ENCODE assay signal across 8 cellular contexts in genomic region chr15:41493205-41493901, GRCh38. TPM values are rescaled to one million over a fixed set of nuclear protein-coding genes. Genes with fewer than 3 reads are reported as not detected.
DNase-seq lines count a peak whose midpoint lies in the region; ATAC-seq and TF ChIP-seq lines count a peak whose summit lies in the region.

ITPKA (plus strand) TSS chr15:41493874; CDS start chr15:41493928, 54 bp downstream.

- no peaks in the 10 kb centered on the region for H3K9me3 Mint-ChIP-seq in CD8-positive, alpha-beta memory T cell

- POLR2A ChIA-PET in CD8-positive, alpha-beta memory T cell (lab: Charles Lee): interaction anchor here (0.6 to 1.1 kb wide), 3 partner anchors 9 to 449 kb away, joined by 3 read pairs; no protein-coding TSS in a partner anchor
- POLR2A ChIA-PET in Panc1 (lab: Charles Lee): interaction anchor here (0.6 kb wide), 1 partner anchor 29 kb away, joined by 4 read pairs; no protein-coding TSS in a partner anchor

- intact Hi-C loops in Panc1 (cut with micrococcal nuclease; ENCODE audit: unreplicated experiment): no loop called here

- peak within 1 kb of the TSS; percentile 71 for H3K4me3 ChIP-seq in CD8-positive, alpha-beta memory T cell (ENCODE audit: low read length)
- H3K4me3 ChIP-seq in Panc1 (ENCODE audit: low read depth in 2 of 2, low read length in 2 of 2): peak within 1 kb of the TSS; percentile 62 to 65
- peak within 1 kb of the TSS; percentile 48 for H3K4me3 ChIP-seq in fibroblast of mammary gland (ENCODE audit: control insufficient read depth, low read depth, low read length)
- peak within 1 kb of the TSS; percentile 71 for H3K4me3 ChIP-seq in neuron (ENCODE audit: low read length)
- H3K4me3 ChIP-seq in subcutaneous abdominal adipose tissue (ENCODE audit: low read depth in 1 of 5, low read length in 5 of 5): peak within 1 kb of the TSS; percentile 53 to 71 (median 67)

- TF ChIP-seq CTCF in Panc1 (IDR thresholded peaks at IDR 0.05): no peak
- TF ChIP-seq CTCF in fibroblast of mammary gland (conservative IDR thresholded peaks at IDR 0.05; ENCODE audit: control insufficient read depth, insufficient read depth, low read depth, low read length): no peak

- DNase-seq in CD8-positive, alpha-beta memory T cell: peak; percentile 62 to 78 (median 73)
- DNase-seq in Panc1 (ENCODE audit: low read depth, low spot score) (no peak), activated T-helper 1 cell treated with Interleukin-2 at 50 U/mL for 16 hours (ENCODE audit: low read depth) (peak; percentile 61), fibroblast of mammary gland (ENCODE audit: low read depth) (peak; percentile 75)

- CTCF ChIA-PET in CD8-positive, alpha-beta memory T cell (lab: Charles Lee): interaction anchor here (0.7 kb wide), 1 partner anchor 27 kb away, joined by 3 read pairs; no protein-coding TSS in a partner anchor
- CTCF ChIA-PET in Panc1 (lab: Charles Lee): interaction anchor here (0.6 to 0.9 kb wide), 2 partner anchors 33 to 398 kb away, joined by 8 to 9 read pairs; no protein-coding TSS in a partner anchor

- H3K27me3 Mint-ChIP-seq in CD8-positive, alpha-beta memory T cell: peaks cover 30 to 40% of the 10 kb centered on the region in 2 donors

- no peaks in the 10 kb centered on the region for H3K36me3 ChIP-seq in CD8-positive, alpha-beta memory T cell (ENCODE audit: insufficient read depth, low read length)
- H3K36me3 ChIP-seq in Panc1 (ENCODE audit: control insufficient read depth, insufficient read depth, low read length) (no peaks in the 10 kb centered on the region), neuron (ENCODE audit: insufficient read depth, low read length) (no peaks in the 10 kb centered on the region), subcutaneous abdominal adipose tissue (ENCODE audit: control insufficient read depth in 5 of 5, insufficient read depth in 5 of 5, low read length in 5 of 5) (no peaks in the 10 kb centered on the region)

- peak within 1 kb of the TSS; percentile 54 for H3K27ac ChIP-seq in CD8-positive, alpha-beta memory T cell (ENCODE audit: low read depth, low read length)
- H3K27ac ChIP-seq in Panc1 (ENCODE audit: low read length) (peak within 1 kb of the TSS; percentile 77), subcutaneous abdominal adipose tissue (ENCODE audit: low read depth, low read length) (no peak within 1 kb of the TSS)

- peaks cover 0 to 1% (median 0%) of the 10 kb centered on the region in 3 donors for H3K36me3 Mint-ChIP-seq in CD8-positive, alpha-beta memory T cell

- H3K4me1 Mint-ChIP-seq in CD8-positive, alpha-beta memory T cell: peaks cover 12 to 27% (median 18%) of the 10 kb centered on the region in 3 donors

- no TSS peak for BruUV-seq in Panc1 (replicated peaks; lab: Mats Ljungman, UMichigan)

- H3K4me1 ChIP-seq in CD8-positive, alpha-beta memory T cell (ENCODE audit: insufficient read depth, low read length): peaks cover 22% of the 10 kb centered on the region
- H3K4me1 ChIP-seq in Panc1 (ENCODE audit: control insufficient read depth, insufficient read depth, low read length) (0 out of 2 replicates have a peak, but pooled peaks cover 5% of the 10 kb centered on the region), neuron (ENCODE audit: insufficient read depth, low read length) (peaks cover 23% of the 10 kb centered on the region), subcutaneous abdominal adipose tissue (ENCODE audit: control insufficient read depth in 5 of 5, insufficient read depth in 5 of 5, low read length in 5 of 5) (peaks cover 1 to 39% (median 35%) of the 10 kb centered on the region in 5 donors)

- in situ Hi-C loops in Panc1 (cut with HindIII; ENCODE audit: low pct_unique_long_range_greater_than_20kb, low sequenced_read_pairs): no loop called here

- peak within 1 kb of the TSS in 5 of 8 donors; percentile 16 to 68 (median 36) for H3K27ac Mint-ChIP-seq in CD8-positive, alpha-beta memory T cell

- ATAC-seq in GM19452 (IDR thresholded peaks at IDR 0.05; ENCODE audit: unreplicated experiment) (peak; percentile 64), HG03571 (IDR thresholded peaks at IDR 0.05; ENCODE audit: unreplicated experiment) (peak; percentile 49), Panc1 (peak; percentile 85)

- no peaks in the 10 kb centered on the region for H3K9me3 ChIP-seq in CD8-positive, alpha-beta memory T cell (ENCODE audit: low read length)
- H3K9me3 ChIP-seq in Panc1 (ENCODE audit: control insufficient read depth, insufficient read depth, low read depth, low read length) (no peaks in the 10 kb centered on the region), neuron (ENCODE audit: low read length) (no peaks in the 10 kb centered on the region), subcutaneous abdominal adipose tissue (ENCODE audit: control insufficient read depth in 5 of 5, low read length in 5 of 5) (no peaks in the 10 kb centered on the region)

- peak within 1 kb of the TSS in 3 of 5 donors; percentile 34 to 73 (median 69) for H3K9ac ChIP-seq in subcutaneous abdominal adipose tissue (ENCODE audit: low read length in 5 of 5)

- H3K4me3 Mint-ChIP-seq in CD8-positive, alpha-beta memory T cell: peak within 1 kb of the TSS; percentile 83 to 92 (median 85)

- H3K27me3 ChIP-seq in CD8-positive, alpha-beta memory T cell (ENCODE audit: insufficient read depth, low read length, poor library complexity, severe bottlenecking): peaks cover 22% of the 10 kb centered on the region
- no peaks in the 10 kb centered on the region for H3K27me3 ChIP-seq in Panc1 (ENCODE audit: control insufficient read depth, insufficient read depth, low read length)
- peaks cover 34% of the 10 kb centered on the region for H3K27me3 ChIP-seq in neuron (ENCODE audit: insufficient read depth, low read length)
- H3K27me3 ChIP-seq in subcutaneous abdominal adipose tissue (ENCODE audit: control insufficient read depth in 5 of 5, insufficient read depth in 4 of 5, low read length in 5 of 5): peaks cover 10 to 40% (median 24%) of the 10 kb centered on the region in 5 donors

- peak within 1 kb of the TSS; percentile 100 for H2AFZ ChIP-seq in neuron (ENCODE audit: low read depth, low read length)

RNA-seq across cellular contexts. Expression of gene ITPKA, which starts in this region (rescaled TPM):
- total RNA-seq in CD8-positive, alpha-beta memory T cell: under 1 TPM; 0.44 to 0.53 TPM
- not detected for polyA plus RNA-seq in CD8-positive, alpha-beta memory T cell
- total RNA-seq in Panc1 (2021; ENCODE audit: unreplicated experiment): 6.3 TPM
- polyA plus RNA-seq in Panc1 (2012; ENCODE audit: insufficient read length): 8.7 TPM

Comparison
In these comparisons a context has a peak if more than half of its experiments do, and no peak if none do; other contexts are left out.
1. Peak in DNase-seq, H3K4me3 ChIP-seq and H3K27ac ChIP-seq in CD8-positive, alpha-beta memory T cell; RNA of the gene not detected or under 1 TPM.